1 cellular context compared by ENCODE assay signal in the genomic region with DNA sequence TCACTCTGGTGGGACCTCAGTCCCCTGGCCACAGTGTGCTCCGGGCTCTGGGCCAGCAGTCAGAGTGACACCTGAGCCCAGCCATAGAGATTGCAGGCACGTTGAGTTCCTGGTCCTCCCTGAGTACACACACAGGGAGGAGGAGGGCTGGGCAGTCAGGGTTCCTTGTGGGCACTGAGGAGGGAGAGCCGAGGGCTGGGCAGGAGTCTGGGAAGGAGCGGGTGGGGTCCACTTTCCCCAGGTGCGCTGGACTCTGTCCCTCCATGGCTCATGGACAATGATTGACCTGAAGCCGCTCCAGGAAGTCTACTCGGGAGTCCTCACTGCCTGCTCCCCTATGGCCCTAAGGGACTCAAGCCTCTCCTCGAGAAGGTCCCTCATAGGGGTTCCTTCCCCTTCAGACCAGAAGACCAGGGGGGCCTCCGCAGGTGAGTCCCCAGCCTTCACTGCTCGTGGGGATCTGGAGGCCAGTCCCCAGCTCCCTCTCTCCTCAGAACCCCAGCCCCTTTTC.
A peak's percentile ranks its signal among the peaks of the same experiment; 100 is the strongest.
TF ChIP-seq lines count a peak whose summit lies in the region.

No MANE protein-coding gene starts in this region.

TF ChIP-seq in HepG2, 621 proteins besides CTCF, POLR2A, EP300 and RAD21 (continued from another document and continues in another):
- TF ChIP-seq, protein P1, sequence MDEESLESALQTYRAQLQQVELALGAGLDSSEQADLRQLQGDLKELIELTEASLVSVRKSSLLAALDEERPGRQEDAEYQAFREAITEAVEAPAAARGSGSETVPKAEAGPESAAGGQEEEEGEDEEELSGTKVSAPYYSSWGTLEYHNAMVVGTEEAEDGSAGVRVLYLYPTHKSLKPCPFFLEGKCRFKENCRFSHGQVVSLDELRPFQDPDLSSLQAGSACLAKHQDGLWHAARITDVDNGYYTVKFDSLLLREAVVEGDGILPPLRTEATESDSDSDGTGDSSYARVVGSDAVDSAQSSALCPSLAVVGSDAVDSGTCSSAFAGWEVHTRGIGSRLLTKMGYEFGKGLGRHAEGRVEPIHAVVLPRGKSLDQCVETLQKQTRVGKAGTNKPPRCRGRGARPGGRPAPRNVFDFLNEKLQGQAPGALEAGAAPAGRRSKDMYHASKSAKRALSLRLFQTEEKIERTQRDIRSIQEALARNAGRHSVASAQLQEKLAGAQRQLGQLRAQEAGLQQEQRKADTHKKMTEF (CRISPR knock-in tag; IDR thresholded peaks at IDR 0.05), result 0 out of 2 replicates have a peak, but pooled peaks have one; percentile 42
- TF ChIP-seq, protein P2, sequence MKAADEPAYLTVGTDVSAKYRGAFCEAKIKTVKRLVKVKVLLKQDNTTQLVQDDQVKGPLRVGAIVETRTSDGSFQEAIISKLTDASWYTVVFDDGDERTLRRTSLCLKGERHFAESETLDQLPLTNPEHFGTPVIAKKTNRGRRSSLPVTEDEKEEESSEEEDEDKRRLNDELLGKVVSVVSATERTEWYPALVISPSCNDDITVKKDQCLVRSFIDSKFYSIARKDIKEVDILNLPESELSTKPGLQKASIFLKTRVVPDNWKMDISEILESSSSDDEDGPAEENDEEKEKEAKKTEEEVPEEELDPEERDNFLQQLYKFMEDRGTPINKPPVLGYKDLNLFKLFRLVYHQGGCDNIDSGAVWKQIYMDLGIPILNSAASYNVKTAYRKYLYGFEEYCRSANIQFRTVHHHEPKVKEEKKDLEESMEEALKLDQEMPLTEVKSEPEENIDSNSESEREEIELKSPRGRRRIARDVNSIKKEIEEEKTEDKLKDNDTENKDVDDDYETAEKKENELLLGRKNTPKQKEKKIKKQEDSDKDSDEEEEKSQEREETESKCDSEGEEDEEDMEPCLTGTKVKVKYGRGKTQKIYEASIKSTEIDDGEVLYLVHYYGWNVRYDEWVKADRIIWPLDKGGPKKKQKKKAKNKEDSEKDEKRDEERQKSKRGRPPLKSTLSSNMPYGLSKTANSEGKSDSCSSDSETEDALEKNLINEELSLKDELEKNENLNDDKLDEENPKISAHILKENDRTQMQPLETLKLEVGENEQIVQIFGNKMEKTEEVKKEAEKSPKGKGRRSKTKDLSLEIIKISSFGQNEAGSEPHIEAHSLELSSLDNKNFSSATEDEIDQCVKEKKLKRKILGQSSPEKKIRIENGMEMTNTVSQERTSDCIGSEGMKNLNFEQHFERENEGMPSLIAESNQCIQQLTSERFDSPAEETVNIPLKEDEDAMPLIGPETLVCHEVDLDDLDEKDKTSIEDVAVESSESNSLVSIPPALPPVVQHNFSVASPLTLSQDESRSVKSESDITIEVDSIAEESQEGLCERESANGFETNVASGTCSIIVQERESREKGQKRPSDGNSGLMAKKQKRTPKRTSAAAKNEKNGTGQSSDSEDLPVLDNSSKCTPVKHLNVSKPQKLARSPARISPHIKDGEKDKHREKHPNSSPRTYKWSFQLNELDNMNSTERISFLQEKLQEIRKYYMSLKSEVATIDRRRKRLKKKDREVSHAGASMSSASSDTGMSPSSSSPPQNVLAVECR (CRISPR knock-in tag; IDR thresholded peaks at IDR 0.05; ENCODE audit: borderline replicate concordance), result peak; percentile 43; the same call in 1 of the 2 replicates
- TF ChIP-seq CEBPB (IDR thresholded peaks at IDR 0.05; ENCODE audit: borderline replicate concordance, low read depth, low read length), result no peak
- no peak; the same call in 1 of the 2 replicates for TF ChIP-seq ZNF563 (CRISPR knock-in tag; IDR thresholded peaks at IDR 0.05)
- TF ChIP-seq, protein P3, sequence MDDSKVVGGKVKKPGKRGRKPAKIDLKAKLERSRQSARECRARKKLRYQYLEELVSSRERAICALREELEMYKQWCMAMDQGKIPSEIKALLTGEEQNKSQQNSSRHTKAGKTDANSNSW (CRISPR knock-in tag; IDR thresholded peaks at IDR 0.05; ENCODE audit: borderline replicate concordance), result no peak
- TF ChIP-seq RARG (CRISPR knock-in tag; IDR thresholded peaks at IDR 0.05; ENCODE audit: low read depth), result no peak
- peak; percentile 45; the same call in 1 of the 2 replicates for TF ChIP-seq FOXA3 (CRISPR knock-in tag; IDR thresholded peaks at IDR 0.05)
- TF ChIP-seq, protein P4, sequence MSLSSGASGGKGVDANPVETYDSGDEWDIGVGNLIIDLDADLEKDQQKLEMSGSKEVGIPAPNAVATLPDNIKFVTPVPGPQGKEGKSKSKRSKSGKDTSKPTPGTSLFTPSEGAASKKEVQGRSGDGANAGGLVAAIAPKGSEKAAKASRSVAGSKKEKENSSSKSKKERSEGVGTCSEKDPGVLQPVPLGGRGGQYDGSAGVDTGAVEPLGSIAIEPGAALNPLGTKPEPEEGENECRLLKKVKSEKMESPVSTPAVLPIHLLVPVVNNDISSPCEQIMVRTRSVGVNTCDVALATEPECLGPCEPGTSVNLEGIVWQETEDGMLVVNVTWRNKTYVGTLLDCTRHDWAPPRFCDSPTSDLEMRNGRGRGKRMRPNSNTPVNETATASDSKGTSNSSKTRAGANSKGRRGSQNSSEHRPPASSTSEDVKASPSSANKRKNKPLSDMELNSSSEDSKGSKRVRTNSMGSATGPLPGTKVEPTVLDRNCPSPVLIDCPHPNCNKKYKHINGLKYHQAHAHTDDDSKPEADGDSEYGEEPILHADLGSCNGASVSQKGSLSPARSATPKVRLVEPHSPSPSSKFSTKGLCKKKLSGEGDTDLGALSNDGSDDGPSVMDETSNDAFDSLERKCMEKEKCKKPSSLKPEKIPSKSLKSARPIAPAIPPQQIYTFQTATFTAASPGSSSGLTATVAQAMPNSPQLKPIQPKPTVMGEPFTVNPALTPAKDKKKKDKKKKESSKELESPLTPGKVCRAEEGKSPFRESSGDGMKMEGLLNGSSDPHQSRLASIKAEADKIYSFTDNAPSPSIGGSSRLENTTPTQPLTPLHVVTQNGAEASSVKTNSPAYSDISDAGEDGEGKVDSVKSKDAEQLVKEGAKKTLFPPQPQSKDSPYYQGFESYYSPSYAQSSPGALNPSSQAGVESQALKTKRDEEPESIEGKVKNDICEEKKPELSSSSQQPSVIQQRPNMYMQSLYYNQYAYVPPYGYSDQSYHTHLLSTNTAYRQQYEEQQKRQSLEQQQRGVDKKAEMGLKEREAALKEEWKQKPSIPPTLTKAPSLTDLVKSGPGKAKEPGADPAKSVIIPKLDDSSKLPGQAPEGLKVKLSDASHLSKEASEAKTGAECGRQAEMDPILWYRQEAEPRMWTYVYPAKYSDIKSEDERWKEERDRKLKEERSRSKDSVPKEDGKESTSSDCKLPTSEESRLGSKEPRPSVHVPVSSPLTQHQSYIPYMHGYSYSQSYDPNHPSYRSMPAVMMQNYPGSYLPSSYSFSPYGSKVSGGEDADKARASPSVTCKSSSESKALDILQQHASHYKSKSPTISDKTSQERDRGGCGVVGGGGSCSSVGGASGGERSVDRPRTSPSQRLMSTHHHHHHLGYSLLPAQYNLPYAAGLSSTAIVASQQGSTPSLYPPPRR (CRISPR knock-in tag; IDR thresholded peaks at IDR 0.05; ENCODE audit: borderline replicate concordance), result peak; percentile 63; the same call in 1 of the 2 replicates
- TF ChIP-seq PAX8 (CRISPR knock-in tag; IDR thresholded peaks at IDR 0.05; ENCODE audit: borderline replicate concordance), result 0 out of 2 replicates have a peak, but pooled peaks have one; percentile 46
- no peak for TF ChIP-seq ZNF747 (CRISPR knock-in tag; IDR thresholded peaks at IDR 0.05; ENCODE audit: borderline replicate concordance)
- TF ChIP-seq ZNF230 (CRISPR knock-in tag; IDR thresholded peaks at IDR 0.05), result 0 out of 2 replicates have a peak, but pooled peaks have one; percentile 66
- TF ChIP-seq ZFP90 (CRISPR knock-in tag; IDR thresholded peaks at IDR 0.05; ENCODE audit: borderline replicate concordance), result no peak
- TF ChIP-seq, protein P5, sequence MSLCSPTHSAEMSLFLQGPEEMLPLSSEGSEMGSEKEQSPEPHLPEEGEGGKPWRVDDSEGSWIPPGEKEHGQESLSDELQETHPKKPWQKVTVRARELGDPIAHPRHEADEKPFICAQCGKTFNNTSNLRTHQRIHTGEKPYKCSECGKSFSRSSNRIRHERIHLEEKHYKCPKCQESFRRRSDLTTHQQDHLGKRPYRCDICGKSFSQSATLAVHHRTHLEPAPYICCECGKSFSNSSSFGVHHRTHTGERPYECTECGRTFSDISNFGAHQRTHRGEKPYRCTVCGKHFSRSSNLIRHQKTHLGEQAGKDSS (CRISPR knock-in tag; IDR thresholded peaks at IDR 0.05; ENCODE audit: borderline replicate concordance, low read depth), result peak; percentile 66; the same call in 1 of the 2 replicates
- no peak for TF ChIP-seq PAWR (CRISPR knock-in tag; IDR thresholded peaks at IDR 0.05; ENCODE audit: borderline replicate concordance)
- TF ChIP-seq ZNF124 (CRISPR knock-in tag; IDR thresholded peaks at IDR 0.05), result no peak
- TF ChIP-seq THYN1 (CRISPR knock-in tag; IDR thresholded peaks at IDR 0.05; ENCODE audit: borderline replicate concordance, low read depth), result no peak
- peak; percentile 95 for TF ChIP-seq MEIS1 (CRISPR knock-in tag; IDR thresholded peaks at IDR 0.05; ENCODE audit: borderline replicate concordance)
- TF ChIP-seq SRY (CRISPR knock-in tag; IDR thresholded peaks at IDR 0.05), result no peak
- TF ChIP-seq, protein P6, sequence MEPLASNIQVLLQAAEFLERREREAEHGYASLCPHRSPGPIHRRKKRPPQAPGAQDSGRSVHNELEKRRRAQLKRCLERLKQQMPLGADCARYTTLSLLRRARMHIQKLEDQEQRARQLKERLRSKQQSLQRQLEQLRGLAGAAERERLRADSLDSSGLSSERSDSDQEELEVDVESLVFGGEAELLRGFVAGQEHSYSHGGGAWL (CRISPR knock-in tag; IDR thresholded peaks at IDR 0.05), result 0 out of 2 replicates have a peak, but pooled peaks have one; percentile 12
- no peak for TF ChIP-seq GFI1 (CRISPR knock-in tag; IDR thresholded peaks at IDR 0.05; ENCODE audit: borderline replicate concordance)
- TF ChIP-seq, protein P7, sequence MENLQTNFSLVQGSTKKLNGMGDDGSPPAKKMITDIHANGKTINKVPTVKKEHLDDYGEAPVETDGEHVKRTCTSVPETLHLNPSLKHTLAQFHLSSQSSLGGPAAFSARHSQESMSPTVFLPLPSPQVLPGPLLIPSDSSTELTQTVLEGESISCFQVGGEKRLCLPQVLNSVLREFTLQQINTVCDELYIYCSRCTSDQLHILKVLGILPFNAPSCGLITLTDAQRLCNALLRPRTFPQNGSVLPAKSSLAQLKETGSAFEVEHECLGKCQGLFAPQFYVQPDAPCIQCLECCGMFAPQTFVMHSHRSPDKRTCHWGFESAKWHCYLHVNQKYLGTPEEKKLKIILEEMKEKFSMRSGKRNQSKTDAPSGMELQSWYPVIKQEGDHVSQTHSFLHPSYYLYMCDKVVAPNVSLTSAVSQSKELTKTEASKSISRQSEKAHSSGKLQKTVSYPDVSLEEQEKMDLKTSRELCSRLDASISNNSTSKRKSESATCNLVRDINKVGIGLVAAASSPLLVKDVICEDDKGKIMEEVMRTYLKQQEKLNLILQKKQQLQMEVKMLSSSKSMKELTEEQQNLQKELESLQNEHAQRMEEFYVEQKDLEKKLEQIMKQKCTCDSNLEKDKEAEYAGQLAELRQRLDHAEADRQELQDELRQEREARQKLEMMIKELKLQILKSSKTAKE (CRISPR knock-in tag; IDR thresholded peaks at IDR 0.05; ENCODE audit: borderline replicate concordance), result no peak
- TF ChIP-seq PHF5A (CRISPR knock-in tag; IDR thresholded peaks at IDR 0.05; ENCODE audit: low read depth, unreplicated experiment), result no peak
- TF ChIP-seq ZNF263 (CRISPR knock-in tag; IDR thresholded peaks at IDR 0.05), result peak; percentile 99
- no peak for TF ChIP-seq JUND (CRISPR knock-in tag; IDR thresholded peaks at IDR 0.05)
- peak; percentile 16; the same call in 1 of the 2 replicates for TF ChIP-seq NR2C2 (CRISPR knock-in tag; IDR thresholded peaks at IDR 0.05; ENCODE audit: borderline replicate concordance)
- TF ChIP-seq, protein P8, sequence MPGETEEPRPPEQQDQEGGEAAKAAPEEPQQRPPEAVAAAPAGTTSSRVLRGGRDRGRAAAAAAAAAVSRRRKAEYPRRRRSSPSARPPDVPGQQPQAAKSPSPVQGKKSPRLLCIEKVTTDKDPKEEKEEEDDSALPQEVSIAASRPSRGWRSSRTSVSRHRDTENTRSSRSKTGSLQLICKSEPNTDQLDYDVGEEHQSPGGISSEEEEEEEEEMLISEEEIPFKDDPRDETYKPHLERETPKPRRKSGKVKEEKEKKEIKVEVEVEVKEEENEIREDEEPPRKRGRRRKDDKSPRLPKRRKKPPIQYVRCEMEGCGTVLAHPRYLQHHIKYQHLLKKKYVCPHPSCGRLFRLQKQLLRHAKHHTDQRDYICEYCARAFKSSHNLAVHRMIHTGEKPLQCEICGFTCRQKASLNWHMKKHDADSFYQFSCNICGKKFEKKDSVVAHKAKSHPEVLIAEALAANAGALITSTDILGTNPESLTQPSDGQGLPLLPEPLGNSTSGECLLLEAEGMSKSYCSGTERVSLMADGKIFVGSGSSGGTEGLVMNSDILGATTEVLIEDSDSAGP (CRISPR knock-in tag; IDR thresholded peaks at IDR 0.05; ENCODE audit: borderline replicate concordance), result peak; percentile 80
- TF ChIP-seq RFX1 (IDR thresholded peaks at IDR 0.05), result no peak
- TF ChIP-seq ATAD3A (CRISPR knock-in tag; IDR thresholded peaks at IDR 0.05), result no peak
- TF ChIP-seq SP140L (CRISPR knock-in tag; IDR thresholded peaks at IDR 0.05; ENCODE audit: borderline replicate concordance), result no peak
- TF ChIP-seq, protein P9, sequence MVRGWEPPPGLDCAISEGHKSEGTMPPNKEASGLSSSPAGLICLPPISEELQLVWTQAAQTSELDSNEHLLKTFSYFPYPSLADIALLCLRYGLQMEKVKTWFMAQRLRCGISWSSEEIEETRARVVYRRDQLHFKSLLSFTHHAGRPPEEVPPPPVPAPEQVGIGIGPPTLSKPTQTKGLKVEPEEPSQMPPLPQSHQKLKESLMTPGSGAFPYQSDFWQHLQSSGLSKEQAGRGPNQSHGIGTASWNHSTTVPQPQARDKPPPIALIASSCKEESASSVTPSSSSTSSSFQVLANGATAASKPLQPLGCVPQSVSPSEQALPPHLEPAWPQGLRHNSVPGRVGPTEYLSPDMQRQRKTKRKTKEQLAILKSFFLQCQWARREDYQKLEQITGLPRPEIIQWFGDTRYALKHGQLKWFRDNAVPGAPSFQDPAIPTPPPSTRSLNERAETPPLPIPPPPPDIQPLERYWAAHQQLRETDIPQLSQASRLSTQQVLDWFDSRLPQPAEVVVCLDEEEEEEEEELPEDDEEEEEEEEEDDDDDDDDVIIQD (CRISPR knock-in tag; IDR thresholded peaks at IDR 0.05; ENCODE audit: low read depth), result peak; percentile 30; the same call in 1 of the 2 replicates
- peak; percentile 48; the same call in 1 of the 2 replicates for TF ChIP-seq YEATS2 (CRISPR knock-in tag; IDR thresholded peaks at IDR 0.05; ENCODE audit: borderline replicate concordance)
- peak; percentile 66 for TF ChIP-seq ARNTL (CRISPR knock-in tag; IDR thresholded peaks at IDR 0.05)
- TF ChIP-seq, protein P10, sequence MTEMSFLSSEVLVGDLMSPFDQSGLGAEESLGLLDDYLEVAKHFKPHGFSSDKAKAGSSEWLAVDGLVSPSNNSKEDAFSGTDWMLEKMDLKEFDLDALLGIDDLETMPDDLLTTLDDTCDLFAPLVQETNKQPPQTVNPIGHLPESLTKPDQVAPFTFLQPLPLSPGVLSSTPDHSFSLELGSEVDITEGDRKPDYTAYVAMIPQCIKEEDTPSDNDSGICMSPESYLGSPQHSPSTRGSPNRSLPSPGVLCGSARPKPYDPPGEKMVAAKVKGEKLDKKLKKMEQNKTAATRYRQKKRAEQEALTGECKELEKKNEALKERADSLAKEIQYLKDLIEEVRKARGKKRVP (CRISPR knock-in tag; IDR thresholded peaks at IDR 0.05), result no peak
- TF ChIP-seq ZNF75D (CRISPR knock-in tag; IDR thresholded peaks at IDR 0.05; ENCODE audit: borderline replicate concordance), result no peak
- TF ChIP-seq SMAD9 (CRISPR knock-in tag; IDR thresholded peaks at IDR 0.05), result no peak
- TF ChIP-seq KAT8 (CRISPR knock-in tag; IDR thresholded peaks at IDR 0.05), result 0 out of 2 replicates have a peak, but pooled peaks have one; percentile 41
- TF ChIP-seq SATB2 (CRISPR knock-in tag; IDR thresholded peaks at IDR 0.05), result no peak
- no peak for TF ChIP-seq ZNF615 (CRISPR knock-in tag; IDR thresholded peaks at IDR 0.05; ENCODE audit: borderline replicate concordance)
- no peak for TF ChIP-seq SMARCC2 (IDR thresholded peaks at IDR 0.05)
- 0 out of 2 replicates have a peak, but pooled peaks have one; percentile 43 for TF ChIP-seq JUN (CRISPR knock-in tag; IDR thresholded peaks at IDR 0.05)
- 0 out of 2 replicates have a peak, but pooled peaks have one; percentile 26 for TF ChIP-seq KDM4B (CRISPR knock-in tag; IDR thresholded peaks at IDR 0.05)
